Comparison of ENCODE assay signal across 24 cellular contexts in the genomic region with DNA sequence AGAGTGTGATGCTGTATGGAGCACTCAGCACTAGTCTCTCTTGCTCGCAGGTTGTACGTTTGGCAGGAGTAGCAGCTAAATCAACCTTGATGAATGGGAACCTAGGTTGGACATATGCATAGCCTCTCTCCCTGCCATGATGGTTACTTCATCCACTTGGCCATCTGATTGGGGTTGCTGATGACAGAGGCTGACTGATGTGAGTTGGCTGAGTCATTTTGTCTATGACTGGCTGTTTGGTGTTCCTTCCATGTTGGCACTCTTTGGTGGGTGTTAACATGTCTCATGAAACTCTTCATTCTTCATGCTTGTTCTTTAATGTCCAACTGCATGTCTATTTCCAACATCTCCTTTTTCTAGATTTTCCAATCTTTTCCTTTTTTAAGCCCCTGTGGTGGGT. TPM values are rescaled to one million over a fixed set of nuclear protein-coding genes. Genes with fewer than 3 reads are reported as not detected.
"Had no signal": no experiment of that assay in that cellular context is flagged by ENCODE, and none has a peak within 500 bp of the region (broad histone marks: within the 10 kb centered on the region; RNA-seq: fewer than 3 reads in every experiment).

No MANE protein-coding gene starts in this region.

- H3K36me3 ChIP-seq: cardiac muscle cell, gastrocnemius medialis, left ventricle myocardium inferior, sigmoid colon had no signal

- H3K4me3 Mint-ChIP-seq: activated naive CD4-positive, alpha-beta T cell treated with anti-CD3 and anti-CD28 coated beads for 36 hours; activated T-cell treated with anti-CD3 and anti-CD28 coated beads, Interleukin-2, amount 50 U/mL, for 24 hours; mesothelial cell of epicardium; WTC11 had no signal

- DNase-seq: activated CD4-positive, alpha-beta T cell treated with anti-CD3 and anti-CD28 coated beads, Interleukin-2, amount 50 U/mL, for 48 hours; activated effector memory CD4-positive, alpha-beta T cell treated with Interleukin-2 at 50 U/mL for 16 hours; activated naive CD4-positive, alpha-beta T cell treated with anti-CD3 and anti-CD28 coated beads for 36 hours; activated T-cell treated with anti-CD3 and anti-CD28 coated beads, Interleukin-2, amount 50 U/mL, for 24 hours; amygdala; effector CD4-positive, alpha-beta T cell; erythroblast; gastrocnemius medialis; hippocampal formation; left ventricle myocardium inferior; naive thymus-derived CD8-positive, alpha-beta T cell; retina; sigmoid colon; stimulated activated CD4-positive, alpha-beta T cell treated with anti-CD3 and anti-CD28 coated beads, Interleukin-4, amount 100 ng/mL, for 24 hours; stimulated activated naive CD8-positive, alpha-beta T cell treated with anti-CD3 and anti-CD28 coated beads, Interleukin-15, Interleukin-2, amounts not matched to agents 100 U/mL and 50 U/mL, for 24 hours had no signal

- H3K27me3 ChIP-seq: cardiac muscle cell, gastrocnemius medialis, sigmoid colon had no signal

- H3K4me1 Mint-ChIP-seq: mesothelial cell of epicardium had no signal

- H3K4me1 ChIP-seq: gastrocnemius medialis had no signal

- H3K27ac ChIP-seq: cardiac muscle cell, gastrocnemius medialis, left ventricle myocardium inferior, sigmoid colon had no signal

- H3K9me3 Mint-ChIP-seq: activated naive CD4-positive, alpha-beta T cell treated with anti-CD3 and anti-CD28 coated beads for 36 hours; activated T-cell treated with anti-CD3 and anti-CD28 coated beads, Interleukin-2, amount 50 U/mL, for 24 hours; naive thymus-derived CD8-positive, alpha-beta T cell had no signal

- H3K36me3 Mint-ChIP-seq: mesothelial cell of epicardium; naive thymus-derived CD8-positive, alpha-beta T cell; WTC11 had no signal

- H3K27me3 Mint-ChIP-seq: activated T-cell treated with anti-CD3 and anti-CD28 coated beads, Interleukin-2, amount 50 U/mL, for 24 hours; progenitor cell of endocrine pancreas had no signal

- H3K9me3 ChIP-seq: gastrocnemius medialis, left ventricle myocardium inferior, sigmoid colon had no signal

- H3K4me3 ChIP-seq: cardiac muscle cell, gastrocnemius medialis, left ventricle myocardium inferior, sigmoid colon had no signal

- H3K27ac Mint-ChIP-seq: activated naive CD4-positive, alpha-beta T cell treated with anti-CD3 and anti-CD28 coated beads for 36 hours; activated T-cell treated with anti-CD3 and anti-CD28 coated beads, Interleukin-2, amount 50 U/mL, for 24 hours; mesothelial cell of epicardium; progenitor cell of endocrine pancreas; WTC11 had no signal

RNA-seq across cellular contexts. Expression of a gene that starts 31.6 kb away (rescaled TPM):
- total RNA-seq: activated naive CD4-positive, alpha-beta T cell treated with anti-CD3 and anti-CD28 coated beads for 36 hours; cardiac muscle cell; naive thymus-derived CD8-positive, alpha-beta T cell had no signal
- polyA plus RNA-seq: cardiac muscle cell; naive thymus-derived CD8-positive, alpha-beta T cell had no signal

RNA-seq across cellular contexts. Expression of a gene that starts 47.5 kb away (rescaled TPM):
- total RNA-seq: activated naive CD4-positive, alpha-beta T cell treated with anti-CD3 and anti-CD28 coated beads for 36 hours; cardiac muscle cell; chondrocyte; gastrocnemius medialis; left ventricle myocardium inferior; lung microvascular endothelial cell; mesothelial cell of epicardium; naive thymus-derived CD8-positive, alpha-beta T cell; osteocyte; progenitor cell of endocrine pancreas; sigmoid colon; subcutaneous adipose tissue; ureter; WTC11 had no signal
- polyA plus RNA-seq: cardiac muscle cell; naive thymus-derived CD8-positive, alpha-beta T cell; sigmoid colon had no signal
